Comparison of ENCODE assay signal across 8 cellular contexts in the genomic region with DNA sequence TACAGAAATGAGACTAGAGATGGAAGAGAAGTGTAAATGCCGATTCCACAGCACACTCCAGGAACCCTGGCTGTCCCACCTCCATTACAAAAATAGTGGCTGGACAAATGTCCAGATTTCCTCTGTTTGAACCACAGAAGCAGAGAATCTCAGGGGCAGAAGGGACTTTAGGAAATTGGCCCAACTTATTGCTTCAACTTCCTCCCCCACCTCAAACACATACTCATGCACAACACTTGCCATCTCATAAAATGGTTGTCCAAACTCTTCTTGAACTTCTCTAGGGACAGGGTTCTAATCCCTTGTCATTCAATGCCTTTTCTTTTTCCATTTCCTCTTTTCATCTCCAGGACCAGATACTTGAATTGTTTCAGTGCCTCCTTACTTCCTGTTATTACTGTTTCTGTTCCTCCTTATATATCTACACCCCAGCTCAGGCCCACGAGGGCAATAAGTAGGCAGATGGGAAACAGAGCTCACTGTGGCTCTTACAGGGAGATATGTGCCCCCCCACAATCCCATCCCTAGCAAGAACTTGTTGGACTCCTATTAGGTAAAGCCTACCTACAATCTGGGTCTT. TPM values are rescaled to one million over a fixed set of nuclear protein-coding genes. Genes with fewer than 3 reads are reported as not detected.
DNase-seq lines count a peak whose midpoint lies in the region; ATAC-seq and TF ChIP-seq lines count a peak whose summit lies in the region.

No MANE protein-coding gene starts in this region.

- no peaks in the 10 kb centered on the region for H3K27me3 ChIP-seq in BLaER1
- H3K27me3 ChIP-seq in mammary epithelial cell (ENCODE audit: insufficient read depth, low read length), result no peaks in the 10 kb centered on the region

- no peaks in the 10 kb centered on the region for H3K9me3 ChIP-seq in BLaER1
- no peaks in the 10 kb centered on the region for H3K9me3 ChIP-seq in mammary epithelial cell (replicated peaks; ENCODE audit: insufficient read depth, low read length)

- CTCF ChIA-PET in mammary epithelial cell (lab: Charles Lee; ENCODE audit: low non-redundant PET), result no interaction called here

- H3K4me2 ChIP-seq in BLaER1 (peak overlapping the region; percentile 83), mammary epithelial cell (ENCODE audit: insufficient read depth, low read depth, low read length) (no peak overlapping the region)

- no peaks in the 10 kb centered on the region for H3K36me3 ChIP-seq in BLaER1
- no peaks in the 10 kb centered on the region for H3K36me3 ChIP-seq in mammary epithelial cell (ENCODE audit: insufficient read depth, low read length)

- BruUV-seq in mammary epithelial cell (replicated peaks; lab: Mats Ljungman, UMichigan), result no TSS peak

- H4K20me1 ChIP-seq in BLaER1 (no peaks in the 10 kb centered on the region), mammary epithelial cell (ENCODE audit: insufficient read depth, low read length) (no peaks in the 10 kb centered on the region)

- DNase-seq in KBM-7 (peak; percentile 87), mammary epithelial cell (no peak), sciatic nerve (ENCODE audit: low spot score) (no peak), HUDEP-2 (lab: John Stamatoyannopoulos, UW; ENCODE audit: unreplicated experiment in 76 of 76) (no peak), foreskin melanocyte (no peak)

- H3K27ac ChIP-seq in BLaER1 (peak overlapping the region; percentile 92), mammary epithelial cell (ENCODE audit: insufficient read depth, low read depth, low read length) (no peak overlapping the region)

- H3K79me2 ChIP-seq in mammary epithelial cell (ENCODE audit: insufficient read depth, low read length), result no peaks in the 10 kb centered on the region

- peak overlapping the region; percentile 59 for H3K9ac ChIP-seq in BLaER1
- H3K9ac ChIP-seq in mammary epithelial cell (ENCODE audit: insufficient read depth, low read length), result no peak overlapping the region

- intact Hi-C loops in mammary epithelial cell (cut with micrococcal nuclease) (loop anchor here (10.0 kb wide), 1 partner anchor 559 kb away; the partner anchor contains the start of gene DUSP12), sciatic nerve (cut with DNase I) (no loop called here)

- H3K4me3 ChIP-seq in BLaER1 (peak overlapping the region; percentile 45; the same call in 1 of the 2 replicates), mammary epithelial cell (replicated peaks in 1 of 3; ENCODE audit: insufficient read depth in 1 of 3, low read depth in 2 of 3, low read length in 3 of 3) (no peak overlapping the region)

- peak overlapping the region; percentile 61 for H2AFZ ChIP-seq in mammary epithelial cell (ENCODE audit: low read depth, low read length)

- WGBS in mammary epithelial cell (ENCODE audit: low coverage, missing lambda C conversion rate), result 45% methylated on average over 2 of the region's 2 CpGs

- H3K4me1 ChIP-seq in BLaER1 (peaks cover 70% of the 10 kb centered on the region), mammary epithelial cell (ENCODE audit: insufficient read depth, low read length) (peaks cover 18% of the 10 kb centered on the region)

- in situ Hi-C loops in KBM-7 (cut with MboI; ENCODE audit: low pct_unique_long_range_greater_than_20kb, low sequenced_read_pairs), result loop anchor here (25.0 kb wide), 1 partner anchor 201 kb away; no protein-coding TSS in a partner anchor
- in situ Hi-C loops in mammary epithelial cell (cut with MboI; ENCODE audit: low sequenced_read_pairs in 2 of 2), result loop anchor here in 1 of 2 donors (25.0 kb wide), 1 partner anchor 551 kb away; the partner anchor contains the start of gene DUSP12

- dilution Hi-C loops in mammary epithelial cell (cut with HindIII; ENCODE audit: low sequenced_read_pairs), result no loop called here

- ATAC-seq in GM19397 (IDR thresholded peaks at IDR 0.05; ENCODE audit: unreplicated experiment), result peak; percentile 25
- ATAC-seq in sciatic nerve, result peak; percentile 66
- no peak for ATAC-seq in GM19455 (IDR thresholded peaks at IDR 0.05; ENCODE audit: unreplicated experiment)

- TF ChIP-seq CTCF in mammary epithelial cell (conservative IDR thresholded peaks at IDR 0.05 in 1 of 2, IDR thresholded peaks at IDR 0.05 in 1 of 2; ENCODE audit: extremely low read depth in 1 of 2, insufficient read depth in 1 of 2, low read depth in 1 of 2, low read length in 2 of 2), result no peak

RNA-seq across cellular contexts. Expression of gene B4GALT3, which starts 8.5 kb away (rescaled TPM):
- total RNA-seq in mammary epithelial cell (10 to 100 TPM; 25.8 to 32.1 TPM), sciatic nerve (21.0 TPM)
- polyA plus RNA-seq in mammary epithelial cell, result 33.8 TPM
- polyA minus RNA-seq in mammary epithelial cell, result 120 TPM

RNA-seq across cellular contexts. Expression of gene ADAMTS4, which starts 13.0 kb away (rescaled TPM):
- total RNA-seq in mammary epithelial cell, result under 1 TPM; 0.16 to 0.17 TPM
- 0.07 TPM for polyA plus RNA-seq in mammary epithelial cell
- polyA minus RNA-seq in mammary epithelial cell, result 0.16 TPM
- 75.9 TPM for total RNA-seq in sciatic nerve

RNA-seq across cellular contexts. Expression of gene NDUFS2, which starts 16.3 kb away (rescaled TPM):
- total RNA-seq in mammary epithelial cell (10 to 100 TPM; 69.3 to 82.6 TPM), sciatic nerve (76.5 TPM)
- 112 TPM for polyA plus RNA-seq in mammary epithelial cell
- polyA minus RNA-seq in mammary epithelial cell, result 117 TPM

RNA-seq across cellular contexts. Expression of gene PPOX, which starts 19.6 kb away (rescaled TPM):
- total RNA-seq in mammary epithelial cell (10 to 100 TPM; 13.0 to 15.6 TPM), sciatic nerve (25.0 TPM)
- 11.8 TPM for polyA plus RNA-seq in mammary epithelial cell
- polyA minus RNA-seq in mammary epithelial cell, result 6.0 TPM

RNA-seq across cellular contexts. Expression of gene USP21, which starts 26.5 kb away (rescaled TPM):
- total RNA-seq in mammary epithelial cell (10 to 100 TPM in 1 of 2 donors, 1 to 10 TPM in 1; 6.5 to 16.8 TPM), sciatic nerve (23.5 TPM)
- 14.8 TPM for polyA plus RNA-seq in mammary epithelial cell
- 14.0 TPM for polyA minus RNA-seq in mammary epithelial cell

Comparison
In these comparisons a context has a peak if more than half of its experiments do, and no peak if none do; other contexts are left out.
1. RNA of gene ADAMTS4, which starts 13.0 kb away (total RNA-seq): 75.9 TPM in sciatic nerve (single experiment); 0.16 to 0.17 TPM in mammary epithelial cell; every median in the first group is over 10 times any median in the second.